Comparison of ENCODE assay signal across 13 cellular contexts in the genomic region with DNA sequence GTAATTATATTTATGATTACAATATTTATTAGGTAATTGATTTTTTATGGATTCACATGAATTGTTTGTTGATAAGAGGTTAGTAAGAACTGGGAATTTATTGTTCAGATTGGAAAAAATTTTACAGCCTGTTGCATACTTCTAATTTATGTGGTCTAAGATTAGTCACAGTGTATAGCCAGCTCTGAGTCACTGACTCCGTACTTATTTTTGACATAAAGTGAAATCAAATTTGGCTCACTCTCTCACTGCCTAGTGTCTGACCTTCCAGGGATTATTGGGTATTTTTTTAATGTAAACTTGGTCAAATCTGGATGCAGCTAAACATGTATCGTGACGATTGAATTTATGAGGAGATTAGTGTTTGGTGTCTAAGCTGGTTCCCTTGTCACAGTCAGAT.
DNase-seq lines count a peak whose midpoint lies in the region; ATAC-seq, FAIRE-seq and TF ChIP-seq lines count a peak whose summit lies in the region.
"Had no signal": no experiment of that assay in that cellular context is flagged by ENCODE, and none has a peak within 500 bp of the region (broad histone marks: within the 10 kb centered on the region; RNA-seq: fewer than 3 reads in every experiment).

No MANE protein-coding gene starts in this region.

- no peak overlapping the region for H2AFZ ChIP-seq in ACC112 (ENCODE audit: low read length, unreplicated experiment)

- in situ Hi-C loops in astrocyte of the spinal cord (cut with HindIII; ENCODE audit: low sequenced_read_pairs): no loop called here

- H3K79me2 ChIP-seq in ACC112 (ENCODE audit: control insufficient read depth, insufficient read depth, low read length, unreplicated experiment): no peaks in the 10 kb centered on the region

- H3K27ac ChIP-seq in ACC112 (ENCODE audit: low read depth, low read length) (peak overlapping the region; percentile 70), lower lobe of right lung (no peak overlapping the region), dorsolateral prefrontal cortex (no peak overlapping the region), right atrium auricular region (no peak overlapping the region)
- H3K27ac ChIP-seq: BLaER1 treated with 17β-estradiol and CSF1 and Interleukin-3, amounts not matched to agents 10 nM and 100 nM; gastrocnemius medialis had no signal

- intact Hi-C loops in lower lobe of right lung (cut with DNase I): no loop called here
- intact Hi-C loops in dorsolateral prefrontal cortex (cut with DNase I): no loop called here

- H3K9me3 ChIP-seq in lower lobe of right lung (no peaks in the 10 kb centered on the region), right atrium auricular region (no peaks in the 10 kb centered on the region)
- H3K9me3 ChIP-seq: BLaER1 treated with 17β-estradiol and CSF1 and Interleukin-3, amounts not matched to agents 10 nM and 100 nM; gastrocnemius medialis; sigmoid colon had no signal

- DNase-seq in HS-27A (ENCODE audit: low read depth): peak; percentile 73
- DNase-seq in astrocyte of the spinal cord (ENCODE audit: low read depth, low spot score): peak; percentile 91
- DNase-seq in iris pigment epithelial cell (ENCODE audit: low read depth): peak; percentile 95
- no peak for DNase-seq in lower lobe of right lung
- DNase-seq in dorsolateral prefrontal cortex: no peak
- no peak for DNase-seq in right atrium auricular region (ENCODE audit: low spot score)
- DNase-seq in GM12892 (ENCODE audit: insufficient read length): no peak
- DNase-seq: activated CD8-positive, alpha-beta T cell treated with anti-CD3 and anti-CD28 coated beads, Interleukin-2, amount 10 ng/mL, durations not matched to agents 7 days and 5 days; gastrocnemius medialis; sigmoid colon; stimulated activated CD8-positive, alpha-beta memory T cell treated with anti-CD3 and anti-CD28 coated beads, Interleukin-4, amount 100 ng/mL, for 48 hours had no signal

- TF ChIP-seq POLR2A in GM12892 (IDR thresholded peaks at IDR 0.05; ENCODE audit: low read depth, low read length): no peak

- H3K4me1 ChIP-seq in ACC112 (ENCODE audit: control insufficient read depth, insufficient read depth, low read length, unreplicated experiment) (peaks cover 32% of the 10 kb centered on the region), lower lobe of right lung (no peaks in the 10 kb centered on the region), right atrium auricular region (no peaks in the 10 kb centered on the region)
- H3K4me1 ChIP-seq: gastrocnemius medialis had no signal

- no peaks in the 10 kb centered on the region for H3K36me3 ChIP-seq in ACC112 (ENCODE audit: insufficient read depth, low read length)
- no peaks in the 10 kb centered on the region for H3K36me3 ChIP-seq in lower lobe of right lung
- no peaks in the 10 kb centered on the region for H3K36me3 ChIP-seq in right atrium auricular region
- H3K36me3 ChIP-seq: BLaER1 treated with 17β-estradiol and CSF1 and Interleukin-3, amounts not matched to agents 10 nM and 100 nM; gastrocnemius medialis; sigmoid colon had no signal

- H3K4me3 ChIP-seq in ACC112 (ENCODE audit: low read depth, low read length) (peak overlapping the region; percentile 37; the same call in 1 of the 2 replicates), astrocyte of the spinal cord (ENCODE audit: low read depth, low read length) (no peak overlapping the region), lower lobe of right lung (no peak overlapping the region), dorsolateral prefrontal cortex (no peak overlapping the region), right atrium auricular region (no peak overlapping the region)
- H3K4me3 ChIP-seq: BLaER1 treated with 17β-estradiol and CSF1 and Interleukin-3, amounts not matched to agents 10 nM and 100 nM; gastrocnemius medialis; sigmoid colon had no signal

- no peak for TF ChIP-seq CTCF in astrocyte of the spinal cord (IDR thresholded peaks at IDR 0.05; ENCODE audit: low read depth, low read length)
- no peak for TF ChIP-seq CTCF in lower lobe of right lung (IDR thresholded peaks at IDR 0.05)
- TF ChIP-seq CTCF in dorsolateral prefrontal cortex (IDR thresholded peaks at IDR 0.05 in 54 of 56, conservative IDR thresholded peaks at IDR 0.05 in 2 of 56; ENCODE audit: low read depth in 1 of 56, partially characterized antibody in 56 of 56): no peak
- no peak for TF ChIP-seq CTCF in right atrium auricular region (IDR thresholded peaks at IDR 0.05)

- H3K27me3 ChIP-seq in ACC112 (ENCODE audit: insufficient read depth, low read length): no peaks in the 10 kb centered on the region
- no peaks in the 10 kb centered on the region for H3K27me3 ChIP-seq in lower lobe of right lung (ENCODE audit: low read depth)
- no peaks in the 10 kb centered on the region for H3K27me3 ChIP-seq in dorsolateral prefrontal cortex
- no peaks in the 10 kb centered on the region for H3K27me3 ChIP-seq in right atrium auricular region
- H3K27me3 ChIP-seq: BLaER1 treated with 17β-estradiol and CSF1 and Interleukin-3, amounts not matched to agents 10 nM and 100 nM; gastrocnemius medialis; sigmoid colon had no signal

- no peak for FAIRE-seq in GM12892 (lab: Jason Lieb, UNC)

- ATAC-seq in lower lobe of right lung: no peak
- ATAC-seq: activated CD8-positive, alpha-beta T cell treated with anti-CD3 and anti-CD28 coated beads, Interleukin-2, amount 10 ng/mL, durations not matched to agents 7 days and 5 days; gastrocnemius medialis had no signal

Comparison
In these comparisons a context has a peak if more than half of its experiments do, and no peak if none do; other contexts are left out.
1. DNase-seq: peak in HS-27A (single experiment), astrocyte of the spinal cord (single experiment) and iris pigment epithelial cell (single experiment); none in lower lobe of right lung (single experiment), dorsolateral prefrontal cortex (0 of 10), right atrium auricular region (single experiment) and GM12892 (single experiment).